9 cellular contexts compared by ENCODE assay signal in the genomic region with DNA sequence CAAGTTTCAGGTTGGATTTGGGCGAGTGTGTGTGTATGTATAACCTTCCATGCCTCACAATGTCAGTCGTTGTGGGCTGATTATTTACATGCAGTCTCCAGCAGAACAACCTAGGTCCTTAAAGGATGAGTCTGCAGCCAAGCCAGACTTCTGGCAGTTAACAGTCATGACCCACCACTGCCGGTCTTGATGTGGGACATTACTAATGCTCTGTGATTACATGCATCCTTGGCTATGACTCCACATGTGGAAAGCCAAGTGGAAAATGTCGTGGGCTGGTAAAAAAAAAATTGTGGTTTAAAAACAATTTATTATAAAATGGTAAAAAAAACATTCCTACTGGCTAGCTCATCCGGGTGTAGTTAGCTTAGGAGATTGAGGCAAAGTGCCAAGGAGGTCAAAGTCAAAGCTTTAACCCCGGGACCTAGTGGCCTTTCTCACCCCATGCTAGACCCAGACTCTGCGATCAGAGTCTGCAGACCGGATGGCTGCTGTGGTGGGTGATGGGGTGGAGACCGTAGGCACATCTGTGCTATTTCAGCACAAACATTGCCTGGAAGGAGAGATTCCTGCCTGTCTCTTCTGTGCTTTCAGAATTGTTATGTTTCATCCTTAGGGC. TPM values are rescaled to one million over a fixed set of nuclear protein-coding genes. Genes with fewer than 3 reads are reported as not detected.
A peak's percentile ranks its signal among the peaks of the same experiment; 100 is the strongest.
DNase-seq lines count a peak whose midpoint lies in the region; TF ChIP-seq lines count a peak whose summit lies in the region.
"Had no signal": no experiment of that assay in that cellular context is flagged by ENCODE, and none has a peak within 500 bp of the region (broad histone marks: within the 10 kb centered on the region; RNA-seq: fewer than 3 reads in every experiment).

No MANE protein-coding gene starts in this region.

- peaks cover 21 to 53% (median 25%) of the 10 kb centered on the region in 3 donors for H3K4me1 ChIP-seq in esophagus squamous epithelium

- peak overlapping the region; percentile 37 for H3K27ac Mint-ChIP-seq in Calu3 (ENCODE audit: unreplicated experiment)

- H3K36me3 ChIP-seq in esophagus squamous epithelium = no peaks in the 10 kb centered on the region

- WGBS in esophagus squamous epithelium, 2 donors = 31% methylated on average over 9 of the region's 9 CpGs

- peaks cover 86% of the 10 kb centered on the region for H3K4me1 Mint-ChIP-seq in Calu3 (ENCODE audit: low read depth, unreplicated experiment)

- peak overlapping the region; percentile 30 to 82 (median 56) for H3K27ac ChIP-seq in esophagus squamous epithelium

- H3K27me3 Mint-ChIP-seq in Calu3 (ENCODE audit: unreplicated experiment) = no peaks in the 10 kb centered on the region

- DNase-seq in Calu3 = no peak
- peak; percentile 98 for DNase-seq in RPMI7951 (ENCODE audit: low read depth)
- no peak for DNase-seq in esophagus squamous epithelium (lab: John Stamatoyannopoulos, UW)
- peak; percentile 86 for DNase-seq in posterior vena cava (ENCODE audit: low spot score)
- DNase-seq in NCI-H1105 (lab: John Stamatoyannopoulos, UW) = no peak
- no peak for DNase-seq in cerebellar nuclear complex (lab: John Stamatoyannopoulos, UW)
- no peak for DNase-seq in GF-D8 (lab: John Stamatoyannopoulos, UW)
- DNase-seq in putamen (ENCODE audit: low spot score) = no peak

- CTCF ChIA-PET in Calu3 (lab: Charles Lee) = interaction anchor here (1.1 to 5.2 kb wide), 6 partner anchors 11 to 76 kb away, joined by 3 to 98 read pairs (median 26); a partner anchor contains a TSS

- H3K4me3 ChIP-seq in esophagus squamous epithelium = no peak overlapping the region

- no peaks in the 10 kb centered on the region for H3K9me3 Mint-ChIP-seq in Calu3 (ENCODE audit: low read depth, unreplicated experiment)

- no peaks in the 10 kb centered on the region for H3K27me3 ChIP-seq in esophagus squamous epithelium

- no peak for TF ChIP-seq POLR2A in esophagus squamous epithelium (IDR thresholded peaks at IDR 0.05)

- no peaks in the 10 kb centered on the region for H3K9me3 ChIP-seq in esophagus squamous epithelium

- TF ChIP-seq CTCF in Calu3 (IDR thresholded peaks at IDR 0.05; ENCODE audit: unreplicated experiment) = no peak
- no peak for TF ChIP-seq CTCF in esophagus squamous epithelium (IDR thresholded peaks at IDR 0.05)

- BruUV-seq in Calu3 (replicated peaks; lab: Mats Ljungman, UMichigan) = no TSS peak

- intact Hi-C loops in Calu3 (cut with micrococcal nuclease; ENCODE audit: unreplicated experiment) (loop anchor here (10.0 kb wide), 1 partner anchor 439 kb away; no protein-coding TSS in a partner anchor), esophagus squamous epithelium (cut with DNase I) (loop anchor here (5.0 kb wide), 1 partner anchor 67 kb away; no protein-coding TSS in a partner anchor), posterior vena cava (cut with DNase I) (loop anchor here in 1 of 2 donors (2.0 kb wide), 1 partner anchor 57 kb away; no protein-coding TSS in a partner anchor)

- H3K4me3 Mint-ChIP-seq in Calu3 (ENCODE audit: low read depth, unreplicated experiment) = peak overlapping the region; percentile 67

- peaks cover 91% of the 10 kb centered on the region for H3K36me3 Mint-ChIP-seq in Calu3 (ENCODE audit: insufficient read depth, unreplicated experiment)

RNA-seq across cellular contexts. Expression of a gene that starts 6.8 kb away (rescaled TPM):
- total RNA-seq in Calu3 (2022) = 1,088 and 1,195 TPM in 2 replicates
- 3.7 and 4.0 TPM in 2 replicates for total RNA-seq in RPMI7951 (2014; rRNA removed; shearing (Covaris generic))
- 10 to 100 TPM in 1 of 4 donors, 1 to 10 TPM in 3; 1.4 to 53.3 (median 6.4) TPM for total RNA-seq in esophagus squamous epithelium
- 100 to 1,000 TPM; 424 to 446 TPM for total RNA-seq in posterior vena cava
- total RNA-seq: OCI-LY7 had no signal

RNA-seq across cellular contexts. Expression of a gene that starts 53.0 kb away (rescaled TPM):
- total RNA-seq in Calu3 (2022) (42.8 and 43.4 TPM in 2 replicates), esophagus squamous epithelium (10 to 100 TPM in 2 of 4 donors, 1 to 10 TPM in 2; 4.7 to 11.1 (median 9.6) TPM), posterior vena cava (10 to 100 TPM; 42.2 to 59.3 TPM)
- 13.6 and 21.6 TPM in 2 replicates for total RNA-seq in RPMI7951 (2014; rRNA removed; shearing (Covaris generic))

Comparison
In these comparisons a context has a peak if more than half of its experiments do, and no peak if none do; other contexts are left out.
1. DNase-seq: peak in RPMI7951 (single experiment) and posterior vena cava (single experiment); none in Calu3 (single experiment), esophagus squamous epithelium (single experiment), NCI-H1105 (single experiment), cerebellar nuclear complex (0 of 2), GF-D8 (single experiment) and putamen (single experiment).
2. RNA of a gene that starts 6.8 kb away (total RNA-seq): 1,088 to 1,195 TPM in Calu3 and 424 to 446 TPM in posterior vena cava; 1.4 to 53.3 TPM in esophagus squamous epithelium and 3.7 to 4.0 TPM in RPMI7951; every median in the first group is over 4 times any median in the second.